In genomic region chr3:52277972-52278509, GRCh38 we compare ENCODE assay signal across 8 cellular contexts. TPM values are rescaled to one million over a fixed set of nuclear protein-coding genes. Genes with fewer than 3 reads are reported as not detected.
DNase-seq lines count a peak whose midpoint lies in the region; ATAC-seq and TF ChIP-seq lines count a peak whose summit lies in the region.

No MANE protein-coding gene starts in this region.

- peaks cover 47% of the 10 kb centered on the region for H3K36me3 Mint-ChIP-seq in T-helper 2 cell treated with Interferon-gamma antibody and Interleukin-4, amounts not matched to agents 5 μg/mL and 100 μg/mL, for 36 hours (ENCODE audit: low read depth)
- peaks cover 28% of the 10 kb centered on the region for H3K36me3 Mint-ChIP-seq in stimulated activated memory B cell treated with anti-CD40 and anti-IgM and Interleukin-4, amounts not matched to agents 10 μg/mL and 1 μg/mL and 100 μg/mL, for 72 hours

- in situ Hi-C loops in G401 (cut with HindIII; ENCODE audit: low sequenced_read_pairs), result no loop called here

- H4K91ac ChIP-seq in mesenchymal stem cell (ENCODE audit: low read length), result peak overlapping the region; percentile 99

- H3K9ac ChIP-seq in mesenchymal stem cell (ENCODE audit: low read length), result peak overlapping the region; percentile 99

- peak overlapping the region; percentile 84 for H2BK120ac ChIP-seq in mesenchymal stem cell (ENCODE audit: low read depth, low read length)

- peak overlapping the region; percentile 100 for H4K8ac ChIP-seq in mesenchymal stem cell (ENCODE audit: low read length)

- H3K79me1 ChIP-seq in mesenchymal stem cell (replicated peaks; ENCODE audit: low read length, poor library complexity, severe bottlenecking), result peaks cover 4% of the 10 kb centered on the region

- peak overlapping the region; percentile 46 for H2AFZ ChIP-seq in mesenchymal stem cell (ENCODE audit: low read depth, low read length)

- WGBS in mesenchymal stem cell, result under 1% methylated on average over 52 of the region's 54 CpGs

- peak overlapping the region; percentile 52 to 86 for H3K23ac ChIP-seq in mesenchymal stem cell (ENCODE audit: low read length in 2 of 2)

- peaks cover 13% of the 10 kb centered on the region for H3K4me1 ChIP-seq in mesenchymal stem cell (ENCODE audit: control insufficient read depth, insufficient read depth, low read depth, low read length)

- peak overlapping the region in 1 of 2 experiments; percentile 94 for H3K14ac ChIP-seq in mesenchymal stem cell (ENCODE audit: low read length in 2 of 2)

- H2AK5ac ChIP-seq in mesenchymal stem cell (ENCODE audit: low read length, severe bottlenecking), result no peak overlapping the region

- H3K27me3 ChIP-seq in dorsolateral prefrontal cortex (no peaks in the 10 kb centered on the region), mesenchymal stem cell (ENCODE audit: control insufficient read depth in 1 of 2, insufficient read depth in 1 of 2, low read length in 2 of 2) (no peaks in the 10 kb centered on the region)

- intact Hi-C loops in dorsolateral prefrontal cortex (cut with DNase I), result loop anchor here (2.0 to 5.0 kb wide), 2 partner anchors 39 to 41 kb away; partner anchors contain the start of gene TWF2 (in 2 of the 2)

- H3K18ac ChIP-seq in mesenchymal stem cell (ENCODE audit: low read depth in 1 of 2, low read length in 2 of 2), result peak overlapping the region; percentile 96 to 98

- H2BK12ac ChIP-seq in mesenchymal stem cell (ENCODE audit: low read length in 2 of 2), result peak overlapping the region in 1 of 2 experiments; percentile 29

- no peak overlapping the region for H2BK15ac ChIP-seq in mesenchymal stem cell (ENCODE audit: low read depth, poor library complexity, severe bottlenecking)

- peak; percentile 53 for ATAC-seq in GM21360 (IDR thresholded peaks at IDR 0.05; ENCODE audit: unreplicated experiment)
- ATAC-seq in HG03571 (IDR thresholded peaks at IDR 0.05; ENCODE audit: unreplicated experiment), result peak; percentile 46
- peak; percentile 84 for ATAC-seq in stimulated activated memory B cell treated with anti-CD40 and anti-IgM and Interleukin-4, amounts not matched to agents 10 μg/mL and 1 μg/mL and 100 μg/mL, for 72 hours

- H3K27ac ChIP-seq in dorsolateral prefrontal cortex (peak overlapping the region; percentile 86 to 99 (median 96)), mesenchymal stem cell (ENCODE audit: low read length, poor library complexity, severe bottlenecking) (peak overlapping the region; percentile 95)

- peak overlapping the region; percentile 98 for H3K4me3 Mint-ChIP-seq in T-helper 2 cell treated with Interferon-gamma antibody and Interleukin-4, amounts not matched to agents 5 μg/mL and 100 μg/mL, for 36 hours
- peak overlapping the region; percentile 91 for H3K4me3 Mint-ChIP-seq in stimulated activated memory B cell treated with anti-CD40 and anti-IgM and Interleukin-4, amounts not matched to agents 10 μg/mL and 1 μg/mL and 100 μg/mL, for 72 hours

- TF ChIP-seq CTCF in dorsolateral prefrontal cortex (IDR thresholded peaks at IDR 0.05 in 54 of 56, conservative IDR thresholded peaks at IDR 0.05 in 2 of 56; ENCODE audit: low read depth in 1 of 56, partially characterized antibody in 56 of 56), result peak in 12 of 56 donors; percentile 8 to 32 (median 18)

- no peaks in the 10 kb centered on the region for H3K27me3 Mint-ChIP-seq in T-helper 2 cell treated with Interferon-gamma antibody and Interleukin-4, amounts not matched to agents 5 μg/mL and 100 μg/mL, for 36 hours (ENCODE audit: low read depth)
- no peaks in the 10 kb centered on the region for H3K27me3 Mint-ChIP-seq in stimulated activated memory B cell treated with anti-CD40 and anti-IgM and Interleukin-4, amounts not matched to agents 10 μg/mL and 1 μg/mL and 100 μg/mL, for 72 hours

- peaks cover 7 to 12% of the 10 kb centered on the region in 2 experiments for H3K36me3 ChIP-seq in mesenchymal stem cell (ENCODE audit: control insufficient read depth in 1 of 2, insufficient read depth in 2 of 2, low read depth in 1 of 2, low read length in 2 of 2)

- H3K4ac ChIP-seq in mesenchymal stem cell (ENCODE audit: low read depth in 1 of 2, low read length in 2 of 2), result peak overlapping the region; percentile 66 to 93

- peak overlapping the region; percentile 98 for H2BK5ac ChIP-seq in mesenchymal stem cell (ENCODE audit: low read depth, low read length, poor library complexity, severe bottlenecking)

- H3K4me2 ChIP-seq in mesenchymal stem cell (ENCODE audit: low read length, poor library complexity, severe bottlenecking), result peak overlapping the region; percentile 89

- peak; percentile 61 for DNase-seq in G401 (ENCODE audit: low spot score)
- peak; percentile 78 for DNase-seq in T-helper 2 cell treated with Interferon-gamma antibody and Interleukin-4, amounts not matched to agents 5 μg/mL and 100 μg/mL, for 36 hours (ENCODE audit: low spot score)
- peak in 6 of 10 donors; percentile 28 to 69 (median 53) for DNase-seq in dorsolateral prefrontal cortex
- DNase-seq in mesenchymal stem cell, result peak; percentile 71
- DNase-seq in mucosa of gallbladder (ENCODE audit: low spot score), result no peak

- H3K4me1 Mint-ChIP-seq in T-helper 2 cell treated with Interferon-gamma antibody and Interleukin-4, amounts not matched to agents 5 μg/mL and 100 μg/mL, for 36 hours (ENCODE audit: low read depth), result peaks cover 48% of the 10 kb centered on the region
- H3K4me1 Mint-ChIP-seq in stimulated activated memory B cell treated with anti-CD40 and anti-IgM and Interleukin-4, amounts not matched to agents 10 μg/mL and 1 μg/mL and 100 μg/mL, for 72 hours, result peaks cover 54% of the 10 kb centered on the region

- no peaks in the 10 kb centered on the region for H3K9me3 ChIP-seq in mesenchymal stem cell (ENCODE audit: control insufficient read depth, low read length)

- no peaks in the 10 kb centered on the region for H3K9me3 Mint-ChIP-seq in T-helper 2 cell treated with Interferon-gamma antibody and Interleukin-4, amounts not matched to agents 5 μg/mL and 100 μg/mL, for 36 hours
- H3K9me3 Mint-ChIP-seq in stimulated activated memory B cell treated with anti-CD40 and anti-IgM and Interleukin-4, amounts not matched to agents 10 μg/mL and 1 μg/mL and 100 μg/mL, for 72 hours, result no peaks in the 10 kb centered on the region

- H3K4me3 ChIP-seq in dorsolateral prefrontal cortex (peak overlapping the region; percentile 70 to 99 (median 93)), mesenchymal stem cell (ENCODE audit: insufficient read depth in 1 of 2, low read depth in 1 of 2, low read length in 2 of 2) (peak overlapping the region; percentile 89 to 96)

- peak overlapping the region; percentile 100 for H3K27ac Mint-ChIP-seq in T-helper 2 cell treated with Interferon-gamma antibody and Interleukin-4, amounts not matched to agents 5 μg/mL and 100 μg/mL, for 36 hours
- H3K27ac Mint-ChIP-seq in stimulated activated memory B cell treated with anti-CD40 and anti-IgM and Interleukin-4, amounts not matched to agents 10 μg/mL and 1 μg/mL and 100 μg/mL, for 72 hours, result peak overlapping the region; percentile 87

RNA-seq across cellular contexts. Expression of gene WDR82, which starts 0.4 kb away (rescaled TPM):
- total RNA-seq in G401 (2014; rRNA removed; shearing (Covaris generic)), result 89.2 and 115 TPM in 2 replicates
- total RNA-seq in dorsolateral prefrontal cortex (100 to 1,000 TPM in 28 of 120 experiments, 10 to 100 TPM in 92; 61.0 to 123 (median 91.2) TPM), mucosa of gallbladder (71.0 TPM)
- polyA plus RNA-seq in mesenchymal stem cell (2013, experiment 1 of 2), result 29.2 TPM
- polyA plus RNA-seq in mesenchymal stem cell (2013, experiment 2 of 2), result 30.0 TPM

RNA-seq across cellular contexts. Expression of gene GLYCTK, which starts 9.6 kb away (rescaled TPM):
- 14.8 and 24.5 TPM in 2 replicates for total RNA-seq in G401 (2014; rRNA removed; shearing (Covaris generic))
- 10 to 100 TPM in 27 of 120 experiments, 1 to 10 TPM in 93; 4.4 to 16.8 (median 8.4) TPM for total RNA-seq in dorsolateral prefrontal cortex
- polyA plus RNA-seq in mesenchymal stem cell (2013, experiment 1 of 2), result 2.2 TPM
- 2.4 TPM for polyA plus RNA-seq in mesenchymal stem cell (2013, experiment 2 of 2)
- total RNA-seq in mucosa of gallbladder, result 53.6 TPM

RNA-seq across cellular contexts. Expression of gene PPM1M, which starts 32.5 kb away (rescaled TPM):
- total RNA-seq in G401 (2014; rRNA removed; shearing (Covaris generic)), result 0.43 and 1.4 TPM in 2 replicates
- total RNA-seq in dorsolateral prefrontal cortex (10 to 100 TPM in 119 of 120 experiments, 1 to 10 TPM in 1; 9.8 to 25.1 (median 17.6) TPM), mucosa of gallbladder (33.0 TPM)
- polyA plus RNA-seq in mesenchymal stem cell (2013, experiment 1 of 2), result 11.3 TPM
- 10.9 TPM for polyA plus RNA-seq in mesenchymal stem cell (2013, experiment 2 of 2)

RNA-seq across cellular contexts. Expression of gene DNAH1, which starts 38.1 kb away (rescaled TPM):
- total RNA-seq in G401 (2014; rRNA removed; shearing (Covaris generic)), result 1.2 and 2.5 TPM in 2 replicates
- total RNA-seq in dorsolateral prefrontal cortex, result 10 to 100 TPM; 13.7 to 41.6 (median 24.9) TPM
- polyA plus RNA-seq in mesenchymal stem cell (2013, experiment 1 of 2), result 1.0 TPM
- polyA plus RNA-seq in mesenchymal stem cell (2013, experiment 2 of 2), result 1.0 TPM
- total RNA-seq in mucosa of gallbladder, result 13.8 TPM

RNA-seq across cellular contexts. Expression of gene TWF2, which starts 39.1 kb away (rescaled TPM):
- 237 and 258 TPM in 2 replicates for total RNA-seq in G401 (2014; rRNA removed; shearing (Covaris generic))
- 10 to 100 TPM; 20.8 to 63.7 (median 47.3) TPM for total RNA-seq in dorsolateral prefrontal cortex
- 91.9 TPM for polyA plus RNA-seq in mesenchymal stem cell (2013, experiment 1 of 2)
- 91.8 TPM for polyA plus RNA-seq in mesenchymal stem cell (2013, experiment 2 of 2)
- total RNA-seq in mucosa of gallbladder, result 72.8 TPM
